ENCODE assay signal across 3 cellular contexts in the genomic region with DNA sequence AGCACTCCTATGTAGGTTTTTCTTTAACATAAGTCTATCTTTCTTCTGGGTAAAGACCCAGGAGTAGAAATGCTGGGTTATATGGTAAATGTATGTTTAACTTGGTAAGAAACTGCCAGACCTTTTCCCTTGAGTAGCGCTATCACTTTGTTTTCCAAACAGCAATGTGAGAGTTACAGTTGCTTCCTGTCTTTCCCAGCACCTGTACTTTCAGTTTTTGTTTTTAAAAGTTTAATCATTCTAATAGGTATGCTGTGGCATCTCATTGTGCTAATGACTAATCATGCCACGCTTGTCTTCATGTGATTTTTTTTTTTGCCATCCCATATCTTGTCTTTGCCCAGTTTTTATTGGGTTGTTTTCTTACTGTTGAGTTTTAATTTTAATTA.
TF ChIP-seq lines count a peak whose summit lies in the region.

No MANE protein-coding gene starts in this region.

TF ChIP-seq in GM12891, 5 proteins besides CTCF, POLR2A, EP300 and RAD21:
- TF ChIP-seq TAF1 (IDR thresholded peaks at IDR 0.05; ENCODE audit: low read depth, low read length) (no peak), POLR2AphosphoS5 (IDR thresholded peaks at IDR 0.05; ENCODE audit: low read depth, low read length) (no peak), SPI1 (IDR thresholded peaks at IDR 0.05; ENCODE audit: low read depth, low read length) (no peak), PAX5 (IDR thresholded peaks at IDR 0.05; ENCODE audit: insufficient read depth, low read length, severe bottlenecking) (no peak), POU2F2 (IDR thresholded peaks at IDR 0.05; ENCODE audit: low read depth, low read length) (no peak)

TF ChIP-seq in HepG2, 621 proteins besides CTCF, POLR2A, EP300 and RAD21:
- TF ChIP-seq STAT5B (CRISPR knock-in tag; IDR thresholded peaks at IDR 0.05) (no peak), NKX3-1 (CRISPR knock-in tag; IDR thresholded peaks at IDR 0.05) (no peak), RFX3 (CRISPR knock-in tag; IDR thresholded peaks at IDR 0.05) (no peak), EEA1 (CRISPR knock-in tag; IDR thresholded peaks at IDR 0.05; ENCODE audit: borderline replicate concordance) (no peak), JUN (CRISPR knock-in tag; IDR thresholded peaks at IDR 0.05) (no peak), ZNF713 (CRISPR knock-in tag; IDR thresholded peaks at IDR 0.05) (no peak), CBX5 (CRISPR knock-in tag; IDR thresholded peaks at IDR 0.05; ENCODE audit: borderline replicate concordance) (no peak), TAF15 (IDR thresholded peaks at IDR 0.05; ENCODE audit: low read depth, low read length, poor library complexity, severe bottlenecking) (no peak), SOX5 (CRISPR knock-in tag; IDR thresholded peaks at IDR 0.05; ENCODE audit: borderline replicate concordance) (no peak), HOXD1 (CRISPR knock-in tag; IDR thresholded peaks at IDR 0.05) (no peak), ZBTB14 (CRISPR knock-in tag; IDR thresholded peaks at IDR 0.05) (no peak), DBP (CRISPR knock-in tag; IDR thresholded peaks at IDR 0.05; ENCODE audit: not compliant biosample characterization) (no peak), SMAD3 (CRISPR knock-in tag; IDR thresholded peaks at IDR 0.05) (no peak), CREB3 (CRISPR knock-in tag; IDR thresholded peaks at IDR 0.05) (no peak)

TF ChIP-seq in SK-N-SH, 30 proteins besides CTCF, POLR2A, EP300 and RAD21:
- TF ChIP-seq, protein P1, sequence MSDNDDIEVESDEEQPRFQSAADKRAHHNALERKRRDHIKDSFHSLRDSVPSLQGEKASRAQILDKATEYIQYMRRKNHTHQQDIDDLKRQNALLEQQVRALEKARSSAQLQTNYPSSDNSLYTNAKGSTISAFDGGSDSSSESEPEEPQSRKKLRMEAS (IDR thresholded peaks at IDR 0.05; ENCODE audit: low read depth), result no peak
- TF ChIP-seq TAF1 (IDR thresholded peaks at IDR 0.05; ENCODE audit: borderline replicate concordance, low read depth, low read length) (no peak), GABPA (IDR thresholded peaks at IDR 0.05; ENCODE audit: low read depth) (no peak), CHD2 (IDR thresholded peaks at IDR 0.05; ENCODE audit: low read length, partially characterized antibody) (no peak), RXRA (IDR thresholded peaks at IDR 0.05; ENCODE audit: borderline replicate concordance, low read depth) (no peak), RCOR1 (IDR thresholded peaks at IDR 0.05; ENCODE audit: low read length) (no peak), MEF2A (IDR thresholded peaks at IDR 0.05; ENCODE audit: borderline replicate concordance, low read depth) (no peak), JUND (IDR thresholded peaks at IDR 0.05) (no peak), USF2 (IDR thresholded peaks at IDR 0.05; ENCODE audit: borderline replicate concordance, low read depth, low read length) (no peak), TCF12 (IDR thresholded peaks at IDR 0.05) (no peak), TEAD4 (IDR thresholded peaks at IDR 0.05; ENCODE audit: borderline replicate concordance, insufficient read depth) (no peak), GATA2 (CRISPR knock-in tag; IDR thresholded peaks at IDR 0.05) (no peak), FOXM1 (IDR thresholded peaks at IDR 0.05; ENCODE audit: low read depth) (no peak), ELF1 (IDR thresholded peaks at IDR 0.05) (no peak), SIN3A (IDR thresholded peaks at IDR 0.05; ENCODE audit: borderline replicate concordance, low read depth, low read length) (no peak), MXI1 (IDR thresholded peaks at IDR 0.05; ENCODE audit: low read depth, low read length) (no peak)
